Comparison of ENCODE assay signal across 11 cellular contexts in the genomic region with DNA sequence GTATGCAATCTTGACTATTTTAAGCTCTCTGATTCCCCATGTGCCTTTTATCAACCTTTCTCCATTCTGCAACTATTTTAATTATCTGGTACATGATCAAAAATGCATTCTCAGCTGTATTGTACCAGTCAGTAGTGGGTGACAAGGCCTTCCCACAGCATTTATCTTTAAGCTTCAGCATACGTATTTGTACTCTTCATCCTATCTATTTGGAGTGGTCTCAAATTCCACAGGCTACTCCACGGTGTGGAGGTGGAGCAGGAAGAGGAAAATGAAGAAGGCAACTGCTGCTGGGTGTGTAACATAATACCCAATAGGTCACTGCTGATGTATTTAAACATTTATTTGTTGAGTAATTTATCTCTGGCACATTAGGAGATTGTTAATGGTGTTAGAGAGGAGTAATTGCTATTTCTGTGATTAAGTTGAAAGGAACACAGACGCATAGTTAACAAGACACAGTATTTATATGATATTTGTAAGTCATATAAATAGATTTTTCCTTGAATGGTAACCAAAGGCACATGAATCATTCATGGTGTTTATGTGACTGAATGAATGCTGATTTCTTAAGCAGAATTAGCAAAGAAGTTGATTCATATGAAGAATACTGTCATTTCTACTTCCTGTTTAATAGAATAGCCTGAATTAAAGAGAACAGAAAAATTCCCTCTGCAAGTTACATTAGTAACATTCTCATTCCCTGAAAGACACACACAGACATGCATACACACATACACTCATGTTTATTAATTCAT.
DNase-seq lines count a peak whose midpoint lies in the region; ATAC-seq and TF ChIP-seq lines count a peak whose summit lies in the region.
"Had no signal": no experiment of that assay in that cellular context is flagged by ENCODE, and none has a peak within 500 bp of the region (broad histone marks: within the 10 kb centered on the region; RNA-seq: fewer than 3 reads in every experiment).

No MANE protein-coding gene starts in this region.

- WGBS in mammary epithelial cell (ENCODE audit: low coverage, missing lambda C conversion rate): 83% methylated on average over 3 of the region's 3 CpGs
- WGBS in gastroesophageal sphincter (ENCODE audit: low coverage in 1 of 2), 2 donors: 6 to 16% methylated on average over 3 of the region's 3 CpGs

- dilution Hi-C loops in mammary epithelial cell (cut with HindIII; ENCODE audit: low sequenced_read_pairs): no loop called here

- H3K27me3 ChIP-seq in mammary epithelial cell (ENCODE audit: insufficient read depth, low read length): no peaks in the 10 kb centered on the region
- H3K27me3 ChIP-seq in gastroesophageal sphincter: no peaks in the 10 kb centered on the region

- H2AFZ ChIP-seq in mammary epithelial cell (ENCODE audit: low read depth, low read length): no peak overlapping the region

- intact Hi-C loops in mammary epithelial cell (cut with micrococcal nuclease): loop anchor here (5.0 to 10.0 kb wide), 2 partner anchors 40 to 242 kb away; no protein-coding TSS in a partner anchor

- H3K4me2 ChIP-seq in mammary epithelial cell (ENCODE audit: insufficient read depth, low read depth, low read length): no peak overlapping the region

- peaks cover 17% of the 10 kb centered on the region for H3K4me1 ChIP-seq in mammary epithelial cell (ENCODE audit: insufficient read depth, low read length)
- H3K4me1 ChIP-seq in gastroesophageal sphincter: peaks cover 0 to 6% (median 3%) of the 10 kb centered on the region in 3 donors

- H3K36me3 ChIP-seq in mammary epithelial cell (ENCODE audit: insufficient read depth, low read length) (no peaks in the 10 kb centered on the region), gastroesophageal sphincter (no peaks in the 10 kb centered on the region)

- H3K4me3 ChIP-seq in mammary epithelial cell (replicated peaks in 1 of 3; ENCODE audit: insufficient read depth in 1 of 3, low read depth in 2 of 3, low read length in 3 of 3) (no peak overlapping the region), gastroesophageal sphincter (no peak overlapping the region)
- H3K4me3 ChIP-seq: lung had no signal

- no peak for TF ChIP-seq EP300 in gastroesophageal sphincter (IDR thresholded peaks at IDR 0.05)

- no peak for DNase-seq in activated T-cell treated with anti-CD3 and anti-CD28 coated beads, Interleukin-2, amount 50 U/mL, for 4 hours
- no peak for DNase-seq in activated T-cell treated with anti-CD3 and anti-CD28 coated beads for 4 hours
- DNase-seq in NCI-H1105 treated with DMSO at 0.1 percent for 48 hours (lab: John Stamatoyannopoulos, UW): peak; percentile 67
- peak; percentile 29 for DNase-seq in mammary epithelial cell
- no peak for DNase-seq in stimulated activated naive B cell treated with anti-CD40 and anti-IgM and Interleukin-4, amounts not matched to agents 10 μg/mL and 1 μg/mL and 100 μg/mL, for 72 hours
- DNase-seq in cortex of kidney (lab: John Stamatoyannopoulos, UW): no peak
- DNase-seq in stimulated activated CD4-positive, alpha-beta T cell treated with anti-CD3 and anti-CD28 coated beads, Interleukin-15, amount 100 ng/mL, for 24 hours: no peak

- H3K27ac ChIP-seq in mammary epithelial cell (ENCODE audit: insufficient read depth, low read depth, low read length) (no peak overlapping the region), gastroesophageal sphincter (no peak overlapping the region)
- H3K27ac ChIP-seq: C4-2B had no signal

- peak; percentile 63 to 75 for ATAC-seq in activated T-cell treated with anti-CD3 and anti-CD28 coated beads, Interleukin-2, amount 50 U/mL, for 4 hours
- ATAC-seq in stimulated activated naive B cell treated with anti-CD40 and anti-IgM and Interleukin-4, amounts not matched to agents 10 μg/mL and 1 μg/mL and 100 μg/mL, for 72 hours (replicated peaks): peak; percentile 75 to 86
- ATAC-seq in gastroesophageal sphincter: no peak

- H3K27ac Mint-ChIP-seq in stimulated activated naive B cell treated with anti-CD40 and anti-IgM and Interleukin-4, amounts not matched to agents 10 μg/mL and 1 μg/mL and 100 μg/mL, for 72 hours: no peak overlapping the region

- no TSS peak for BruUV-seq in mammary epithelial cell (replicated peaks; lab: Mats Ljungman, UMichigan)

- no peak for TF ChIP-seq POLR2A in gastroesophageal sphincter (IDR thresholded peaks at IDR 0.05)

- no peaks in the 10 kb centered on the region for H4K20me1 ChIP-seq in mammary epithelial cell (ENCODE audit: insufficient read depth, low read length)

- no peaks in the 10 kb centered on the region for H3K9me3 ChIP-seq in mammary epithelial cell (replicated peaks; ENCODE audit: insufficient read depth, low read length)
- H3K9me3 ChIP-seq in gastroesophageal sphincter: no peaks in the 10 kb centered on the region

- no peaks in the 10 kb centered on the region for H3K79me2 ChIP-seq in mammary epithelial cell (ENCODE audit: insufficient read depth, low read length)

- H3K9ac ChIP-seq in mammary epithelial cell (ENCODE audit: insufficient read depth, low read length): no peak overlapping the region

- no peak overlapping the region for H3K4me3 Mint-ChIP-seq in activated T-cell treated with anti-CD3 and anti-CD28 coated beads, Interleukin-2, amount 50 U/mL, for 4 hours
- no peak overlapping the region for H3K4me3 Mint-ChIP-seq in stimulated activated naive B cell treated with anti-CD40 and anti-IgM and Interleukin-4, amounts not matched to agents 10 μg/mL and 1 μg/mL and 100 μg/mL, for 72 hours
- H3K4me3 Mint-ChIP-seq: central memory CD8-positive, alpha-beta T cell had no signal

- peaks cover 6% of the 10 kb centered on the region for H3K27me3 Mint-ChIP-seq in activated T-cell treated with anti-CD3 and anti-CD28 coated beads, Interleukin-2, amount 50 U/mL, for 4 hours (ENCODE audit: low read depth)
- H3K27me3 Mint-ChIP-seq in stimulated activated naive B cell treated with anti-CD40 and anti-IgM and Interleukin-4, amounts not matched to agents 10 μg/mL and 1 μg/mL and 100 μg/mL, for 72 hours: no peaks in the 10 kb centered on the region

- no peaks in the 10 kb centered on the region for H3K36me3 Mint-ChIP-seq in activated T-cell treated with anti-CD3 and anti-CD28 coated beads, Interleukin-2, amount 50 U/mL, for 4 hours (ENCODE audit: insufficient read depth)
- no peaks in the 10 kb centered on the region for H3K36me3 Mint-ChIP-seq in stimulated activated naive B cell treated with anti-CD40 and anti-IgM and Interleukin-4, amounts not matched to agents 10 μg/mL and 1 μg/mL and 100 μg/mL, for 72 hours

- CTCF ChIA-PET in mammary epithelial cell (lab: Charles Lee; ENCODE audit: low non-redundant PET): no interaction called here

- no peaks in the 10 kb centered on the region for H3K9me3 Mint-ChIP-seq in activated T-cell treated with anti-CD3 and anti-CD28 coated beads, Interleukin-2, amount 50 U/mL, for 4 hours
- H3K9me3 Mint-ChIP-seq in stimulated activated naive B cell treated with anti-CD40 and anti-IgM and Interleukin-4, amounts not matched to agents 10 μg/mL and 1 μg/mL and 100 μg/mL, for 72 hours: peaks cover 0 to 2% of the 10 kb centered on the region in 2 donors
- H3K9me3 Mint-ChIP-seq: central memory CD8-positive, alpha-beta T cell had no signal

- in situ Hi-C loops in mammary epithelial cell (cut with MboI; ENCODE audit: low sequenced_read_pairs in 2 of 2): no loop called here

- H3K4me1 Mint-ChIP-seq in activated T-cell treated with anti-CD3 and anti-CD28 coated beads, Interleukin-2, amount 50 U/mL, for 4 hours (ENCODE audit: low read depth): peaks cover 10% of the 10 kb centered on the region
- peaks cover 14 to 27% of the 10 kb centered on the region in 2 donors for H3K4me1 Mint-ChIP-seq in stimulated activated naive B cell treated with anti-CD40 and anti-IgM and Interleukin-4, amounts not matched to agents 10 μg/mL and 1 μg/mL and 100 μg/mL, for 72 hours
- H3K4me1 Mint-ChIP-seq: central memory CD8-positive, alpha-beta T cell had no signal

- TF ChIP-seq CTCF in mammary epithelial cell (conservative IDR thresholded peaks at IDR 0.05 in 1 of 2, IDR thresholded peaks at IDR 0.05 in 1 of 2; ENCODE audit: extremely low read depth in 1 of 2, insufficient read depth in 1 of 2, low read depth in 1 of 2, low read length in 2 of 2) (no peak), gastroesophageal sphincter (IDR thresholded peaks at IDR 0.05) (no peak)

Comparison
In these comparisons a context has a peak if more than half of its experiments do, and no peak if none do; other contexts are left out.
1. DNase-seq: peak in NCI-H1105 treated with DMSO at 0.1 percent for 48 hours (single experiment) and mammary epithelial cell (single experiment); none in activated T-cell treated with anti-CD3 and anti-CD28 coated beads, Interleukin-2, amount 50 U/mL, for 4 hours (single experiment), activated T-cell treated with anti-CD3 and anti-CD28 coated beads for 4 hours (single experiment), stimulated activated naive B cell treated with anti-CD40 and anti-IgM and Interleukin-4, amounts not matched to agents 10 μg/mL and 1 μg/mL and 100 μg/mL, for 72 hours (single experiment), cortex of kidney (single experiment) and stimulated activated CD4-positive, alpha-beta T cell treated with anti-CD3 and anti-CD28 coated beads, Interleukin-15, amount 100 ng/mL, for 24 hours (single experiment).